Comparison of ENCODE assay signal across 7 cellular contexts in genomic region chr9:127577194-127577593, GRCh38. TPM values are rescaled to one million over a fixed set of nuclear protein-coding genes. Genes with fewer than 3 reads are reported as not detected.
A peak's percentile ranks its signal among the peaks of the same experiment; 100 is the strongest.
DNase-seq lines count a peak whose midpoint lies in the region; ATAC-seq and TF ChIP-seq lines count a peak whose summit lies in the region.
"Not testable (repeated sequence)": the region's sequence is repeated elsewhere in the genome, so short reads cannot be mapped to it uniquely, and the experiment has no call there.

No MANE protein-coding gene starts in this region.

- not testable (repeated sequence) for H3K27me3 ChIP-seq in BLaER1 treated with 17β-estradiol and CSF1 and Interleukin-3, amounts not matched to agents 10 nM and 100 nM; skeletal muscle satellite cell (ENCODE audit: control insufficient read depth, insufficient read depth, low read length)

- not testable (repeated sequence) for H3K27me3 Mint-ChIP-seq in T-helper 17 cell; activated T-helper 17 cell treated with anti-CD3 and anti-CD28 coated beads, Interleukin-2, amount 50 U/mL, for 72 hours; dendritic cell treated with granulocyte-macrophage colony-stimulating factor and Interleukin-4, amounts not matched to agents 40 ng/mL and 50 ng/mL, for 4 days

- H3K4me2 ChIP-seq in BLaER1 treated with 17β-estradiol and CSF1 and Interleukin-3, amounts not matched to agents 10 nM and 100 nM: peak overlapping the region in 10 of 11 experiments; percentile 7 to 99 (median 95); a peak in 17 of 22 replicates
- H3K4me2 ChIP-seq in skeletal muscle satellite cell (ENCODE audit: low read length): peak overlapping the region; percentile 44

- H3K27ac Mint-ChIP-seq in T-helper 17 cell: not testable (repeated sequence)
- H3K27ac Mint-ChIP-seq in activated T-helper 17 cell treated with anti-CD3 and anti-CD28 coated beads, Interleukin-2, amount 50 U/mL, for 72 hours: peak overlapping the region; percentile 68
- peak overlapping the region; percentile 100 for H3K27ac Mint-ChIP-seq in dendritic cell treated with granulocyte-macrophage colony-stimulating factor and Interleukin-4, amounts not matched to agents 40 ng/mL and 50 ng/mL, for 4 days

- H3K27ac ChIP-seq in BLaER1 treated with 17β-estradiol and CSF1 and Interleukin-3, amounts not matched to agents 10 nM and 100 nM: peak overlapping the region in 8 of 11 experiments; percentile 30 to 93 (median 85); a peak in 9 of 22 replicates
- H3K27ac ChIP-seq in HEK293 (ENCODE audit: extremely low read depth, low read depth, low read length): not testable (repeated sequence)
- peak overlapping the region; percentile 90 for H3K27ac ChIP-seq in RWPE1

- H4K20me1 ChIP-seq in BLaER1 treated with 17β-estradiol and CSF1 and Interleukin-3, amounts not matched to agents 10 nM and 100 nM: not testable (repeated sequence)

- peak overlapping the region; percentile 31 for H3K4me3 Mint-ChIP-seq in T-helper 17 cell
- H3K4me3 Mint-ChIP-seq in activated T-helper 17 cell treated with anti-CD3 and anti-CD28 coated beads, Interleukin-2, amount 50 U/mL, for 72 hours: peak overlapping the region; percentile 92
- peak overlapping the region; percentile 99 for H3K4me3 Mint-ChIP-seq in dendritic cell treated with granulocyte-macrophage colony-stimulating factor and Interleukin-4, amounts not matched to agents 40 ng/mL and 50 ng/mL, for 4 days

- H3K4me3 ChIP-seq in BLaER1 treated with 17β-estradiol and CSF1 and Interleukin-3, amounts not matched to agents 10 nM and 100 nM: peak overlapping the region in 4 of 10 experiments; percentile 34 to 67 (median 59); a peak in 5 of 20 replicates
- not testable (repeated sequence) for H3K4me3 ChIP-seq in HEK293 (ENCODE audit: low read depth, low read length); skeletal muscle satellite cell (ENCODE audit: low read length)

- DNase-seq in RWPE1 (ENCODE audit: low spot score); T-helper 17 cell: not testable (repeated sequence)

- H3K36me3 Mint-ChIP-seq in T-helper 17 cell (ENCODE audit: low read depth); activated T-helper 17 cell treated with anti-CD3 and anti-CD28 coated beads, Interleukin-2, amount 50 U/mL, for 72 hours (ENCODE audit: low read depth): not testable (repeated sequence)
- H3K36me3 Mint-ChIP-seq in dendritic cell treated with granulocyte-macrophage colony-stimulating factor and Interleukin-4, amounts not matched to agents 40 ng/mL and 50 ng/mL, for 4 days (ENCODE audit: low read depth): peaks cover 84% of the 10 kb centered on the region

- peaks cover 20% of the 10 kb centered on the region for H3K4me1 Mint-ChIP-seq in T-helper 17 cell
- H3K4me1 Mint-ChIP-seq in activated T-helper 17 cell treated with anti-CD3 and anti-CD28 coated beads, Interleukin-2, amount 50 U/mL, for 72 hours: peaks cover 26% of the 10 kb centered on the region
- peaks cover 78% of the 10 kb centered on the region for H3K4me1 Mint-ChIP-seq in dendritic cell treated with granulocyte-macrophage colony-stimulating factor and Interleukin-4, amounts not matched to agents 40 ng/mL and 50 ng/mL, for 4 days (ENCODE audit: low read depth)

- POLR2A ChIA-PET in HEK293 (lab: Yijun Ruan, JAX); RWPE1 (lab: Yijun Ruan, JAX; ENCODE audit: low non-redundant PET): not testable (repeated sequence)

- not testable (repeated sequence) for TF ChIP-seq CTCF in HEK293 (tag by site-specific recombination; IDR thresholded peaks at IDR 0.05); RWPE1 (conservative IDR thresholded peaks at IDR 0.05; ENCODE audit: low read depth)

- peaks cover 53 to 93% (median 92%) of the 10 kb centered on the region in 10 experiments for H3K4me1 ChIP-seq in BLaER1 treated with 17β-estradiol and CSF1 and Interleukin-3, amounts not matched to agents 10 nM and 100 nM
- H3K4me1 ChIP-seq in HEK293 (ENCODE audit: control insufficient read depth, insufficient read depth, low read length): not testable (repeated sequence)
- H3K4me1 ChIP-seq in skeletal muscle satellite cell (ENCODE audit: control insufficient read depth, insufficient read depth, low read length): peaks cover 77% of the 10 kb centered on the region

- peak overlapping the region in 5 of 11 experiments; percentile 22 to 86 (median 60); a peak in 6 of 22 replicates for H3K9ac ChIP-seq in BLaER1 treated with 17β-estradiol and CSF1 and Interleukin-3, amounts not matched to agents 10 nM and 100 nM
- H3K9ac ChIP-seq in skeletal muscle satellite cell (ENCODE audit: low read depth, low read length): not testable (repeated sequence)

- H3K9me3 ChIP-seq in BLaER1 treated with 17β-estradiol and CSF1 and Interleukin-3, amounts not matched to agents 10 nM and 100 nM (replicated peaks in 1 of 11); HEK293 (ENCODE audit: control insufficient read depth, insufficient read depth, low read depth, low read length); T-helper 17 cell (ENCODE audit: control insufficient read depth, low read length, poor library complexity, severe bottlenecking); skeletal muscle satellite cell (replicated peaks; ENCODE audit: low read length): not testable (repeated sequence)

- not testable (repeated sequence) for H3K36me3 ChIP-seq in BLaER1 treated with 17β-estradiol and CSF1 and Interleukin-3, amounts not matched to agents 10 nM and 100 nM; HEK293 (ENCODE audit: control insufficient read depth in 2 of 2, insufficient read depth in 1 of 2, low read length in 2 of 2); skeletal muscle satellite cell (ENCODE audit: insufficient read depth, low read length)

- ATAC-seq in T-helper 17 cell; activated T-helper 17 cell treated with anti-CD3 and anti-CD28 coated beads, Interleukin-2, amount 50 U/mL, for 72 hours (replicated peaks): not testable (repeated sequence)

- intact Hi-C loops in dendritic cell treated with granulocyte-macrophage colony-stimulating factor and Interleukin-4, amounts not matched to agents 40 ng/mL and 50 ng/mL, for 4 days (cut with micrococcal nuclease): loop anchor here (10.0 kb wide), 1 partner anchor 338 kb away; the partner anchor contains the start of gene ST6GALNAC4

- H3K9me3 Mint-ChIP-seq in activated T-helper 17 cell treated with anti-CD3 and anti-CD28 coated beads, Interleukin-2, amount 50 U/mL, for 72 hours; dendritic cell treated with granulocyte-macrophage colony-stimulating factor and Interleukin-4, amounts not matched to agents 40 ng/mL and 50 ng/mL, for 4 days: not testable (repeated sequence)

- CTCF ChIA-PET in HEK293 (lab: Yijun Ruan, JAX) (interaction anchor here (0.6 to 4.5 kb wide), 4 partner anchors 9 to 208 kb away, joined by 3 to 36 read pairs (median 4); no protein-coding TSS in a partner anchor), RWPE1 (lab: Yijun Ruan, JAX) (interaction anchor here (0.6 kb wide), 1 partner anchor 199 kb away, joined by 3 read pairs; no protein-coding TSS in a partner anchor)

TF ChIP-seq in HEK293, 187 proteins besides CTCF, POLR2A, EP300 and RAD21:
- TF ChIP-seq EGR2 (tag by site-specific recombination; IDR thresholded peaks at IDR 0.05; ENCODE audit: low read depth) (0 out of 2 replicates have a peak, but pooled peaks have one; percentile 59), ZFHX2 (tag by site-specific recombination; conservative IDR thresholded peaks at IDR 0.05) (peak; percentile 71)

RNA-seq across cellular contexts. Expression of gene STXBP1, which starts 34.9 kb away (rescaled TPM):
- 1 to 10 TPM; 6.3 to 8.4 TPM for total RNA-seq in T-helper 17 cell
- total RNA-seq in activated T-helper 17 cell treated with anti-CD3 and anti-CD28 coated beads, Interleukin-2, amount 50 U/mL, for 72 hours: 10 to 100 TPM; 14.7 to 17.1 TPM
- 16.2 and 32.7 TPM in 2 replicates for total RNA-seq in skeletal muscle satellite cell (2012; rRNA removed)

Comparison
In these comparisons a context has a peak if more than half of its experiments do, and no peak if none do; other contexts are left out.
1. H3K4me3 Mint-ChIP-seq: peak in every context shown above with its lines; median percentile 99 in dendritic cell treated with granulocyte-macrophage colony-stimulating factor and Interleukin-4, amounts not matched to agents 40 ng/mL and 50 ng/mL, for 4 days; 92 in activated T-helper 17 cell treated with anti-CD3 and anti-CD28 coated beads, Interleukin-2, amount 50 U/mL, for 72 hours; 31 in T-helper 17 cell.